ENCODE assay signal across 7 cellular contexts in the genomic region with DNA sequence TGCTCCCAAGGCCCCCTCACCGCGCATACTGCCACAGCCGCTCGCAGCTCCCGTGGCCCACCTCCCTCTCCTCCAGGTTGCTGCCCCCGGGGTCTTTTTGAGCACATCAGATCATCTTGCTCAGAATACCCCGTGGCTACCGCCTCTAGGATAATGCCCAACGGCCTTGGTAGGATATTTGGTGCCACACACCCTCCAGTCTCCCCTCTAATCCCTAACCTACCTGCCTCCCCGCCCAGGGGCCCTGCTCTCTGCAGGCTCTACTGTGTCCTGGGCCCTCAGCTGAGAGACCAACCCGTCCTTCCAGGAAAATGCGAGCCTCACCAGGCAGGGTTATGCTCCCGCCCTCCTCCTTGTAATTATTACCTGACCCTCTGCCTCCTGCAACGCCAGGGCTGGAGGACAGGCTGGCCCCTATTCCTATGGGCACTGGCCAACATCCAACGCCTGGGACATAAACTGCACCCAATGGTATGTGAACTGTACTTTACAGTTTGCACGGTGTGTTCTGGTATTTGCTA. TPM values are rescaled to one million over a fixed set of nuclear protein-coding genes. Genes with fewer than 3 reads are reported as not detected.
A peak's percentile ranks its signal among the peaks of the same experiment; 100 is the strongest.
DNase-seq lines count a peak whose midpoint lies in the region; ATAC-seq and TF ChIP-seq lines count a peak whose summit lies in the region.

No MANE protein-coding gene starts in this region.

- POLR2A ChIA-PET in HCT116 (lab: Charles Lee) = interaction anchor here (1.2 kb wide), 1 partner anchor 17 kb away, joined by 4 read pairs; no protein-coding TSS in a partner anchor

- H3K4me2 ChIP-seq in HCT116 (ENCODE audit: low read length) (peak overlapping the region; percentile 93), skeletal muscle satellite cell (ENCODE audit: low read length) (peak overlapping the region; percentile 89)

- H3K27me3 ChIP-seq in HCT116 (ENCODE audit: insufficient read depth, low read length) (no peaks in the 10 kb centered on the region), WERI-Rb-1 (ENCODE audit: insufficient read depth, low read depth, severe bottlenecking) (peaks cover 3% of the 10 kb centered on the region), skeletal muscle satellite cell (ENCODE audit: control insufficient read depth, insufficient read depth, low read length) (no peaks in the 10 kb centered on the region)

- no TSS peak for BruUV-seq in HCT116 (replicated peaks; lab: Mats Ljungman, UMichigan)

- peaks cover 24% of the 10 kb centered on the region for H3K79me2 ChIP-seq in HCT116 (ENCODE audit: insufficient read depth, low read length)

- H3K27ac ChIP-seq in HCT116 (ENCODE audit: low read depth, low read length) (no peak overlapping the region; the same call in 1 of the 2 replicates), WERI-Rb-1 (peak overlapping the region; percentile 40)

- H3K4me3 ChIP-seq in HCT116 (replicated peaks in 1 of 2; ENCODE audit: low read depth in 1 of 2, low read length in 2 of 2) (no peak overlapping the region), WERI-Rb-1 (ENCODE audit: low read depth, low read length) (peak overlapping the region; percentile 50), skeletal muscle satellite cell (ENCODE audit: low read length) (peak overlapping the region; percentile 81)

- no peak for TF ChIP-seq RAD21 in HCT116 (IDR thresholded peaks at IDR 0.05; ENCODE audit: low read depth)

- H3K36me3 ChIP-seq in HCT116 (ENCODE audit: control insufficient read depth in 1 of 2, insufficient read depth in 2 of 2, low read length in 2 of 2) = no peaks in the 10 kb centered on the region; a peak in 1 of 4 replicates
- peaks cover 7% of the 10 kb centered on the region; the same call in 1 of the 2 replicates for H3K36me3 ChIP-seq in WERI-Rb-1
- no peaks in the 10 kb centered on the region for H3K36me3 ChIP-seq in skeletal muscle satellite cell (ENCODE audit: insufficient read depth, low read length)

- RAD21 ChIA-PET in HCT116 (lab: Charles Lee; ENCODE audit: low non-redundant PET in 1 of 2, low total read pairs in 2 of 2, uncharacterized antibody in 2 of 2, unreplicated experiment in 2 of 2) = no interaction called here

- TF ChIP-seq CTCF in HCT116 (IDR thresholded peaks at IDR 0.05 in 2 of 3, conservative IDR thresholded peaks at IDR 0.05 in 1 of 3; ENCODE audit: borderline replicate concordance in 1 of 3, insufficient read depth in 1 of 3, low read depth in 2 of 3, low read length in 2 of 3) (no peak), WERI-Rb-1 (IDR thresholded peaks at IDR 0.05; ENCODE audit: low read depth, low read length) (no peak), GM20000 (IDR thresholded peaks at IDR 0.05; ENCODE audit: extremely low read depth, missing control alignments) (no peak)

- no peak overlapping the region for H2AFZ ChIP-seq in HCT116 (ENCODE audit: low read depth, low read length, poor library complexity, severe bottlenecking)

- no peak for TF ChIP-seq POLR2A in HCT116 (IDR thresholded peaks at IDR 0.05; ENCODE audit: borderline replicate concordance, extremely low read depth, insufficient read depth, insufficient read length)

- intact Hi-C loops in HCT116 (cut with micrococcal nuclease) = no loop called here

- no peaks in the 10 kb centered on the region for H3K9me3 ChIP-seq in HCT116 (ENCODE audit: control insufficient read depth in 1 of 2, insufficient read depth in 1 of 2, low read depth in 1 of 2, low read length in 2 of 2)
- H3K9me3 ChIP-seq in WERI-Rb-1 (ENCODE audit: severe bottlenecking) = no peaks in the 10 kb centered on the region
- no peaks in the 10 kb centered on the region for H3K9me3 ChIP-seq in skeletal muscle satellite cell (replicated peaks; ENCODE audit: low read length)

- peaks cover 17 to 37% of the 10 kb centered on the region in 2 experiments; a peak in 3 of 4 replicates for H3K4me1 ChIP-seq in HCT116 (ENCODE audit: control insufficient read depth in 1 of 2, insufficient read depth in 2 of 2, low read length in 2 of 2)
- H3K4me1 ChIP-seq in skeletal muscle satellite cell (ENCODE audit: control insufficient read depth, insufficient read depth, low read length) = peaks cover 30% of the 10 kb centered on the region

- H3K9me2 ChIP-seq in HCT116 (ENCODE audit: insufficient read depth) = no peaks in the 10 kb centered on the region

- H3K9ac ChIP-seq in HCT116 (ENCODE audit: low read length) = no peak overlapping the region
- H3K9ac ChIP-seq in skeletal muscle satellite cell (ENCODE audit: low read depth, low read length) = peak overlapping the region; percentile 74

- CTCF ChIA-PET in HCT116 (lab: Charles Lee) = interaction anchor here (1.5 kb wide), 1 partner anchor 8 kb away, joined by 3 read pairs; no protein-coding TSS in a partner anchor

- H4K20me1 ChIP-seq in HCT116 (ENCODE audit: insufficient read depth) = no peaks in the 10 kb centered on the region

- no peak for ATAC-seq in HCT116
- ATAC-seq in HG03439 (IDR thresholded peaks at IDR 0.05; ENCODE audit: unreplicated experiment) = no peak
- ATAC-seq in HG03045 (IDR thresholded peaks at IDR 0.05; ENCODE audit: unreplicated experiment) = no peak

- DNase-seq in HCT116 (ENCODE audit: low read depth, low spot score) (no peak), WERI-Rb-1 (peak; percentile 16), glomerular visceral epithelial cell (ENCODE audit: extremely low spot score) (peak; percentile 80), GM20000 (ENCODE audit: low spot score) (no peak)

TF ChIP-seq in HCT116, 20 proteins besides CTCF, POLR2A, EP300 and RAD21:
- TF ChIP-seq CEBPB (IDR thresholded peaks at IDR 0.05; ENCODE audit: low read depth) (no peak), EZH2 (IDR thresholded peaks at IDR 0.05) (no peak), FOSL1 (IDR thresholded peaks at IDR 0.05; ENCODE audit: low read depth) (no peak), POLR2AphosphoS5 (IDR thresholded peaks at IDR 0.05; ENCODE audit: low read depth, low read length) (no peak), SIN3A (IDR thresholded peaks at IDR 0.05; ENCODE audit: low read depth) (no peak), TCF7L2 (IDR thresholded peaks at IDR 0.05; ENCODE audit: borderline replicate concordance, extremely low read depth, insufficient read depth, insufficient read length) (no peak), ELF1 (IDR thresholded peaks at IDR 0.05; ENCODE audit: borderline replicate concordance, low read depth) (no peak), YY1 (IDR thresholded peaks at IDR 0.05; ENCODE audit: extremely low read depth, insufficient replicate concordance, low read depth, low read length) (no peak), ATF3 (IDR thresholded peaks at IDR 0.05) (no peak), EZH2phosphoT487 (IDR thresholded peaks at IDR 0.05; ENCODE audit: borderline replicate concordance) (no peak), ZFX (IDR thresholded peaks at IDR 0.05) (no peak), JUND (IDR thresholded peaks at IDR 0.05) (no peak), CBX3 (IDR thresholded peaks at IDR 0.05; ENCODE audit: low read depth) (no peak), SP1 (IDR thresholded peaks at IDR 0.05; ENCODE audit: low read depth) (no peak)
- TF ChIP-seq, protein P1, sequence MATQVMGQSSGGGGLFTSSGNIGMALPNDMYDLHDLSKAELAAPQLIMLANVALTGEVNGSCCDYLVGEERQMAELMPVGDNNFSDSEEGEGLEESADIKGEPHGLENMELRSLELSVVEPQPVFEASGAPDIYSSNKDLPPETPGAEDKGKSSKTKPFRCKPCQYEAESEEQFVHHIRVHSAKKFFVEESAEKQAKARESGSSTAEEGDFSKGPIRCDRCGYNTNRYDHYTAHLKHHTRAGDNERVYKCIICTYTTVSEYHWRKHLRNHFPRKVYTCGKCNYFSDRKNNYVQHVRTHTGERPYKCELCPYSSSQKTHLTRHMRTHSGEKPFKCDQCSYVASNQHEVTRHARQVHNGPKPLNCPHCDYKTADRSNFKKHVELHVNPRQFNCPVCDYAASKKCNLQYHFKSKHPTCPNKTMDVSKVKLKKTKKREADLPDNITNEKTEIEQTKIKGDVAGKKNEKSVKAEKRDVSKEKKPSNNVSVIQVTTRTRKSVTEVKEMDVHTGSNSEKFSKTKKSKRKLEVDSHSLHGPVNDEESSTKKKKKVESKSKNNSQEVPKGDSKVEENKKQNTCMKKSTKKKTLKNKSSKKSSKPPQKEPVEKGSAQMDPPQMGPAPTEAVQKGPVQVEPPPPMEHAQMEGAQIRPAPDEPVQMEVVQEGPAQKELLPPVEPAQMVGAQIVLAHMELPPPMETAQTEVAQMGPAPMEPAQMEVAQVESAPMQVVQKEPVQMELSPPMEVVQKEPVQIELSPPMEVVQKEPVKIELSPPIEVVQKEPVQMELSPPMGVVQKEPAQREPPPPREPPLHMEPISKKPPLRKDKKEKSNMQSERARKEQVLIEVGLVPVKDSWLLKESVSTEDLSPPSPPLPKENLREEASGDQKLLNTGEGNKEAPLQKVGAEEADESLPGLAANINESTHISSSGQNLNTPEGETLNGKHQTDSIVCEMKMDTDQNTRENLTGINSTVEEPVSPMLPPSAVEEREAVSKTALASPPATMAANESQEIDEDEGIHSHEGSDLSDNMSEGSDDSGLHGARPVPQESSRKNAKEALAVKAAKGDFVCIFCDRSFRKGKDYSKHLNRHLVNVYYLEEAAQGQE (IDR thresholded peaks at IDR 0.05; ENCODE audit: low read depth) = no peak
- TF ChIP-seq, protein P2, sequence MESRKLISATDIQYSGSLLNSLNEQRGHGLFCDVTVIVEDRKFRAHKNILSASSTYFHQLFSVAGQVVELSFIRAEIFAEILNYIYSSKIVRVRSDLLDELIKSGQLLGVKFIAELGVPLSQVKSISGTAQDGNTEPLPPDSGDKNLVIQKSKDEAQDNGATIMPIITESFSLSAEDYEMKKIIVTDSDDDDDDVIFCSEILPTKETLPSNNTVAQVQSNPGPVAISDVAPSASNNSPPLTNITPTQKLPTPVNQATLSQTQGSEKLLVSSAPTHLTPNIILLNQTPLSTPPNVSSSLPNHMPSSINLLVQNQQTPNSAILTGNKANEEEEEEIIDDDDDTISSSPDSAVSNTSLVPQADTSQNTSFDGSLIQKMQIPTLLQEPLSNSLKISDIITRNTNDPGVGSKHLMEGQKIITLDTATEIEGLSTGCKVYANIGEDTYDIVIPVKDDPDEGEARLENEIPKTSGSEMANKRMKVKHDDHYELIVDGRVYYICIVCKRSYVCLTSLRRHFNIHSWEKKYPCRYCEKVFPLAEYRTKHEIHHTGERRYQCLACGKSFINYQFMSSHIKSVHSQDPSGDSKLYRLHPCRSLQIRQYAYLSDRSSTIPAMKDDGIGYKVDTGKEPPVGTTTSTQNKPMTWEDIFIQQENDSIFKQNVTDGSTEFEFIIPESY (IDR thresholded peaks at IDR 0.05; ENCODE audit: extremely low read depth, insufficient replicate concordance, low read length) = no peak

RNA-seq across cellular contexts. Expression of gene MTCL1, which starts 1.5 kb away (rescaled TPM):
- 22.7 TPM for total RNA-seq in HCT116 (2021; ENCODE audit: unreplicated experiment)
- polyA plus RNA-seq in HCT116 (2012) = 8.7 and 9.6 TPM in 2 replicates
- 14.0 and 16.7 TPM in 2 replicates for total RNA-seq in skeletal muscle satellite cell (2012; rRNA removed)

Comparison
In these comparisons a context has a peak if more than half of its experiments do, and no peak if none do; other contexts are left out.
1. DNase-seq: peak in WERI-Rb-1 (single experiment) and glomerular visceral epithelial cell (single experiment); none in HCT116 (single experiment) and GM20000 (single experiment).
2. H3K4me3 ChIP-seq: peak in WERI-Rb-1 (single experiment) and skeletal muscle satellite cell (single experiment); none in HCT116 (0 of 2).